ENCODE assay signal across 9 cellular contexts in genomic region chr22:20750461-20751184, GRCh38. TPM values are rescaled to one million over a fixed set of nuclear protein-coding genes. Genes with fewer than 3 reads are reported as not detected.
DNase-seq lines count a peak whose midpoint lies in the region; ATAC-seq and TF ChIP-seq lines count a peak whose summit lies in the region.
"Had no signal": no experiment of that assay in that cellular context is flagged by ENCODE, and none has a peak within 500 bp of the region (broad histone marks: within the 10 kb centered on the region; RNA-seq: fewer than 3 reads in every experiment).

No MANE protein-coding gene starts in this region.

- no peak overlapping the region for H2AFZ ChIP-seq in mesenchymal stem cell (ENCODE audit: low read depth, low read length)

- CTCF ChIA-PET in Calu3 (lab: Charles Lee): interaction anchor here (0.6 to 1.1 kb wide), 2 partner anchors 9 to 74 kb away, joined by 6 read pairs; no protein-coding TSS in a partner anchor

- TF ChIP-seq EP300 in tibial nerve (IDR thresholded peaks at IDR 0.05): no peak

- no TSS peak for BruUV-seq in Calu3 (replicated peaks; lab: Mats Ljungman, UMichigan)

- TF ChIP-seq POLR2A in tibial nerve (IDR thresholded peaks at IDR 0.05) (no peak), vagina (IDR thresholded peaks at IDR 0.05) (no peak)

- 74% methylated on average over 9 of the region's 9 CpGs for WGBS in mesenchymal stem cell
- 51 to 59% methylated on average over 9 of the region's 9 CpGs for WGBS in tibial nerve, 2 donors

- H4K91ac ChIP-seq in mesenchymal stem cell (ENCODE audit: low read length): no peak overlapping the region

- H3K4me3 Mint-ChIP-seq in Calu3 (ENCODE audit: low read depth, unreplicated experiment): no peak overlapping the region

- H4K8ac ChIP-seq in mesenchymal stem cell (ENCODE audit: low read length): no peak overlapping the region

- H3K4me1 Mint-ChIP-seq in Calu3 (ENCODE audit: low read depth, unreplicated experiment): peaks cover 9% of the 10 kb centered on the region

- H2AK5ac ChIP-seq in mesenchymal stem cell (ENCODE audit: low read length, severe bottlenecking): no peak overlapping the region

- H3K27ac Mint-ChIP-seq in Calu3 (ENCODE audit: unreplicated experiment): no peak overlapping the region

- H3K23ac ChIP-seq in mesenchymal stem cell (ENCODE audit: low read length in 2 of 2): no peak overlapping the region

- no peak overlapping the region for H3K14ac ChIP-seq in mesenchymal stem cell (ENCODE audit: low read length in 2 of 2)

- H2BK120ac ChIP-seq in mesenchymal stem cell (ENCODE audit: low read depth, low read length): no peak overlapping the region

- TF ChIP-seq CTCF in Calu3 (IDR thresholded peaks at IDR 0.05; ENCODE audit: unreplicated experiment) (no peak), colonic mucosa (IDR thresholded peaks at IDR 0.05) (no peak), tibial nerve (IDR thresholded peaks at IDR 0.05) (no peak), vagina (IDR thresholded peaks at IDR 0.05) (no peak)

- no peak overlapping the region for H3K27ac ChIP-seq in colonic mucosa
- H3K27ac ChIP-seq in mesenchymal stem cell (ENCODE audit: low read length, poor library complexity, severe bottlenecking): peak overlapping the region; percentile 60
- H3K27ac ChIP-seq in tibial nerve: no peak overlapping the region
- H3K27ac ChIP-seq in vagina: no peak overlapping the region
- H3K27ac ChIP-seq: HL-60 had no signal

- no peaks in the 10 kb centered on the region for H3K27me3 Mint-ChIP-seq in Calu3 (ENCODE audit: unreplicated experiment)

- peak; percentile 64 for DNase-seq in Calu3
- DNase-seq in SHP77 (lab: John Stamatoyannopoulos, UW): peak; percentile 74 to 80
- DNase-seq in colonic mucosa: peak; percentile 46
- peak; percentile 91 for DNase-seq in mesenchymal stem cell
- DNase-seq in tibial nerve (ENCODE audit: low spot score in 2 of 2): peak; percentile 50 to 72
- DNase-seq in vagina (ENCODE audit: extremely low spot score in 2 of 2): no peak

- no peak overlapping the region for H2BK12ac ChIP-seq in mesenchymal stem cell (ENCODE audit: low read length in 2 of 2)

- H3K4ac ChIP-seq in mesenchymal stem cell (ENCODE audit: low read depth in 1 of 2, low read length in 2 of 2): no peak overlapping the region

- ATAC-seq in HG02981 (IDR thresholded peaks at IDR 0.05; ENCODE audit: unreplicated experiment): peak; percentile 43
- ATAC-seq in GM21390 (IDR thresholded peaks at IDR 0.05; ENCODE audit: unreplicated experiment): no peak

- H3K18ac ChIP-seq in mesenchymal stem cell (ENCODE audit: low read depth in 1 of 2, low read length in 2 of 2): peak overlapping the region in 1 of 2 experiments; percentile 31

- H3K79me1 ChIP-seq in mesenchymal stem cell (replicated peaks; ENCODE audit: low read length, poor library complexity, severe bottlenecking): peaks cover 2% of the 10 kb centered on the region

- H3K36me3 ChIP-seq in colonic mucosa (peaks cover 3% of the 10 kb centered on the region), mesenchymal stem cell (ENCODE audit: control insufficient read depth in 1 of 2, insufficient read depth in 2 of 2, low read depth in 1 of 2, low read length in 2 of 2) (peaks cover 48 to 77% of the 10 kb centered on the region in 2 experiments), tibial nerve (peaks cover 0 to 79% (median 0%) of the 10 kb centered on the region in 3 donors), vagina (peaks cover 0 to 27% of the 10 kb centered on the region in 2 donors)

- no peaks in the 10 kb centered on the region for H3K9me3 Mint-ChIP-seq in Calu3 (ENCODE audit: low read depth, unreplicated experiment)

- peaks cover 25% of the 10 kb centered on the region for H3K36me3 Mint-ChIP-seq in Calu3 (ENCODE audit: insufficient read depth, unreplicated experiment)

- H3K4me1 ChIP-seq in colonic mucosa (no peaks in the 10 kb centered on the region), mesenchymal stem cell (ENCODE audit: control insufficient read depth, insufficient read depth, low read depth, low read length) (peaks cover 24% of the 10 kb centered on the region), tibial nerve (peaks cover 0 to 32% (median 5%) of the 10 kb centered on the region in 4 donors), vagina (peaks cover 9% of the 10 kb centered on the region)

- H3K4me2 ChIP-seq in mesenchymal stem cell (ENCODE audit: low read length, poor library complexity, severe bottlenecking): peak overlapping the region; percentile 26

- H3K9me3 ChIP-seq in colonic mucosa: no peaks in the 10 kb centered on the region
- no peaks in the 10 kb centered on the region for H3K9me3 ChIP-seq in mesenchymal stem cell (ENCODE audit: control insufficient read depth, low read length)
- no peaks in the 10 kb centered on the region for H3K9me3 ChIP-seq in tibial nerve
- H3K9me3 ChIP-seq in vagina: no peaks in the 10 kb centered on the region

- H3K4me3 ChIP-seq in colonic mucosa (no peak overlapping the region), mesenchymal stem cell (ENCODE audit: insufficient read depth in 1 of 2, low read depth in 1 of 2, low read length in 2 of 2) (no peak overlapping the region), tibial nerve (no peak overlapping the region), vagina (no peak overlapping the region)

- H2BK5ac ChIP-seq in mesenchymal stem cell (ENCODE audit: low read depth, low read length, poor library complexity, severe bottlenecking): no peak overlapping the region

- H3K27me3 ChIP-seq in colonic mucosa: no peaks in the 10 kb centered on the region
- H3K27me3 ChIP-seq in mesenchymal stem cell (ENCODE audit: control insufficient read depth in 1 of 2, insufficient read depth in 1 of 2, low read length in 2 of 2): no peaks in the 10 kb centered on the region
- no peaks in the 10 kb centered on the region for H3K27me3 ChIP-seq in tibial nerve
- no peaks in the 10 kb centered on the region for H3K27me3 ChIP-seq in vagina

- intact Hi-C loops in Calu3 (cut with micrococcal nuclease; ENCODE audit: unreplicated experiment): no loop called here
- intact Hi-C loops in colonic mucosa (cut with DNase I): no loop called here
- intact Hi-C loops in vagina (cut with DNase I): no loop called here

- H2BK15ac ChIP-seq in mesenchymal stem cell (ENCODE audit: low read depth, poor library complexity, severe bottlenecking): no peak overlapping the region

- H3K9ac ChIP-seq in colonic mucosa (ENCODE audit: low read depth in 2 of 2, low read length in 2 of 2) (no peak overlapping the region), mesenchymal stem cell (ENCODE audit: low read length) (no peak overlapping the region)

RNA-seq across cellular contexts. Expression of gene SERPIND1, which starts 23.3 kb away (rescaled TPM):
- total RNA-seq in Calu3 (2022): not detected in 2 replicates
- under 1 TPM in 1 of 2 donors, not detected in 1; 0.32 TPM for total RNA-seq in colonic mucosa
- 0.06 TPM for polyA plus RNA-seq in mesenchymal stem cell (2013, experiment 1 of 2)
- polyA plus RNA-seq in mesenchymal stem cell (2013, experiment 2 of 2): 0.05 TPM
- 1 to 10 TPM in 1 of 4 donors, under 1 TPM in 1, not detected in 2; 0.42 to 1.2 TPM for total RNA-seq in tibial nerve
- not detected for total RNA-seq in vagina

Comparison
In these comparisons a context has a peak if more than half of its experiments do, and no peak if none do; other contexts are left out.
1. DNase-seq: peak in Calu3 (single experiment), SHP77 (2 of 2), colonic mucosa (single experiment), mesenchymal stem cell (single experiment) and tibial nerve (2 of 2); none in vagina (0 of 2).